ENCODE assay signal across 8 cellular contexts in the genomic region with DNA sequence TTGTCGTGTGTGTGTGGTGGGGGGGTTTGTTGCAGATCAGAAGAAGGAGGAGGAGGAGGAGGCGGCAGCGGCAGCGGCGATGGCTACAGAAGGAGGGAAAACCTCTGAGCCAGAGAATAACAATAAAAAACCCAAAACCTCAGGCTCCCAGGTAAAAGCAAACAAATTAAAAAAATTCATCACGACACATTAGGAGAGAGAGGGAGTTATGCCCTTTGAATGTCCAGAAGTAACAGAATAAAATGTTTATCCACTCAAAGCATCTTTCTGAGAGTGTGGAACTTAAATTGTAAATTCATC. TPM values are rescaled to one million over a fixed set of nuclear protein-coding genes. Genes with fewer than 3 reads are reported as not detected.
A peak's percentile ranks its signal among the peaks of the same experiment; 100 is the strongest.
DNase-seq lines count a peak whose midpoint lies in the region; ATAC-seq and TF ChIP-seq lines count a peak whose summit lies in the region.

No MANE protein-coding gene starts in this region.

- intact Hi-C loops in activated CD4-positive, alpha-beta memory T cell treated with anti-CD3 and anti-CD28 coated beads for 36 hours (cut with micrococcal nuclease) = loop anchor here (2.0 to 5.0 kb wide), 3 partner anchors 166 to 1584 kb away; a partner anchor contains a TSS
- intact Hi-C loops in right cardiac atrium (cut with DNase I) = no loop called here

- no peaks in the 10 kb centered on the region for H3K27me3 ChIP-seq in H9 (ENCODE audit: insufficient read depth, low read length)
- no peaks in the 10 kb centered on the region for H3K27me3 ChIP-seq in right cardiac atrium (ENCODE audit: control insufficient read depth, insufficient read depth)

- no peak overlapping the region for H2BK120ac ChIP-seq in H9 (ENCODE audit: low read depth, low read length, poor library complexity, severe bottlenecking)

- peak overlapping the region; percentile 79 for H2AFZ ChIP-seq in H9 (ENCODE audit: low read length)

- H2AK5ac ChIP-seq in H9 (ENCODE audit: insufficient read length, low read length) = no peak overlapping the region

- ATAC-seq in right cardiac atrium = no peak
- no peak for ATAC-seq in HG02852 (IDR thresholded peaks at IDR 0.05; ENCODE audit: unreplicated experiment)
- ATAC-seq in GM19455 (IDR thresholded peaks at IDR 0.05; ENCODE audit: unreplicated experiment) = no peak
- no peak for ATAC-seq in GM19351 (IDR thresholded peaks at IDR 0.05; ENCODE audit: unreplicated experiment)

- peaks cover 11 to 21% (median 15%) of the 10 kb centered on the region in 3 experiments; a peak in 6 of 7 replicates for H3K36me3 Mint-ChIP-seq in H9 (ENCODE audit: insufficient read depth in 1 of 3, low read depth in 3 of 3)
- H3K36me3 Mint-ChIP-seq in activated CD4-positive, alpha-beta memory T cell treated with anti-CD3 and anti-CD28 coated beads for 36 hours = peaks cover 25% of the 10 kb centered on the region

- H3K4ac ChIP-seq in H9 (ENCODE audit: low read depth, low read length) = no peak overlapping the region

- no peak overlapping the region for H3K23ac ChIP-seq in H9 (ENCODE audit: insufficient read length, low read depth, low read length)

- H3K4me3 ChIP-seq in right cardiac atrium (ENCODE audit: low read length) (peak overlapping the region; percentile 86), skin epidermis (peak overlapping the region; percentile 66 to 93 (median 87))

- H4K91ac ChIP-seq in H9 (ENCODE audit: insufficient read length, low read depth, low read length) = no peak overlapping the region

- H3K79me2 ChIP-seq in H9 (ENCODE audit: insufficient read depth, low read length) = peaks cover 18% of the 10 kb centered on the region

- H3K27ac ChIP-seq in H9 (ENCODE audit: insufficient read length, low read depth, low read length) = peak overlapping the region; percentile 69
- H3K27ac ChIP-seq in right cardiac atrium (ENCODE audit: low read length) = peak overlapping the region; percentile 81
- H3K27ac ChIP-seq in skin epidermis = peak overlapping the region in 19 of 21 experiments; percentile 78 to 96 (median 90)

- no peak overlapping the region for H3T11ph ChIP-seq in H9 (ENCODE audit: low read length)

- H4K5ac ChIP-seq in H9 (ENCODE audit: insufficient read length, low read depth, low read length) = no peak overlapping the region

- TF ChIP-seq CTCF in H9 (conservative IDR thresholded peaks at IDR 0.05) = no peak

- H3K4me2 ChIP-seq in H9 (ENCODE audit: insufficient read depth, insufficient read length, low read length) = peak overlapping the region; percentile 79

- no peak overlapping the region for H4K8ac ChIP-seq in H9 (replicated peaks; ENCODE audit: insufficient read length, low read depth, low read length)

- peaks cover 52 to 63% of the 10 kb centered on the region in 2 experiments for H3K4me1 Mint-ChIP-seq in H9
- H3K4me1 Mint-ChIP-seq in activated CD4-positive, alpha-beta memory T cell treated with anti-CD3 and anti-CD28 coated beads for 36 hours (ENCODE audit: low read depth) = peaks cover 50% of the 10 kb centered on the region

- no CpG with 5 or more reads among the region's 6 CpGs for WGBS in H9 (ENCODE audit: extremely low coverage, insufficient read length, low lambda C conversion rate)
- WGBS in right cardiac atrium = 2% methylated on average over 6 of the region's 6 CpGs

- H3K79me1 ChIP-seq in H9 (ENCODE audit: insufficient read depth, low read depth, low read length, poor library complexity, severe bottlenecking) = peaks cover 7% of the 10 kb centered on the region

- no peak overlapping the region for H3K56ac ChIP-seq in H9 (ENCODE audit: insufficient read length, low read depth, low read length)

- H3K9me3 ChIP-seq in H9 (ENCODE audit: control insufficient read depth, low read depth, low read length) (no peaks in the 10 kb centered on the region), right cardiac atrium (ENCODE audit: control insufficient read depth, low read length) (no peaks in the 10 kb centered on the region)

- no peaks in the 10 kb centered on the region for H3K27me3 Mint-ChIP-seq in H9 (ENCODE audit: low read depth)
- H3K27me3 Mint-ChIP-seq in activated CD4-positive, alpha-beta memory T cell treated with anti-CD3 and anti-CD28 coated beads for 36 hours = no peaks in the 10 kb centered on the region

- peak overlapping the region; percentile 61 for H3K18ac ChIP-seq in H9 (ENCODE audit: insufficient read length, low read depth, low read length)

- DNase-seq in H9 (no peak), right cardiac atrium (no peak), C1 segment of cervical spinal cord (lab: John Stamatoyannopoulos, UW) (no peak)
- no peak for DNase-seq in activated CD4-positive, alpha-beta memory T cell treated with anti-CD3 and anti-CD28 coated beads for 36 hours

- H2BK5ac ChIP-seq in H9 (ENCODE audit: insufficient read length, low read length) = peak overlapping the region; percentile 65

- H3K9me3 Mint-ChIP-seq in H9 = no peaks in the 10 kb centered on the region; a peak in 1 of 5 replicates
- no peaks in the 10 kb centered on the region for H3K9me3 Mint-ChIP-seq in activated CD4-positive, alpha-beta memory T cell treated with anti-CD3 and anti-CD28 coated beads for 36 hours

- CTCF ChIA-PET in activated CD4-positive, alpha-beta memory T cell treated with anti-CD3 and anti-CD28 coated beads for 36 hours (lab: Charles Lee) = interaction anchor here (0.8 kb wide), 1 partner anchor 173 kb away, joined by 3 read pairs; no protein-coding TSS in a partner anchor

- H4K20me1 ChIP-seq in H9 (ENCODE audit: control insufficient read depth, insufficient read depth, insufficient read length) = no peaks in the 10 kb centered on the region

- H3K14ac ChIP-seq in H9 (ENCODE audit: insufficient read depth, low read length) = 0 out of 2 replicates have a peak overlapping the region, but pooled peaks have one; percentile 17

- H3K9ac ChIP-seq in H9 (ENCODE audit: extremely low read depth, insufficient read length, low read length) = peak overlapping the region; percentile 76

- H3K4me1 ChIP-seq in H9 (ENCODE audit: insufficient read depth, low read length) (peaks cover 12% of the 10 kb centered on the region), right cardiac atrium (ENCODE audit: control insufficient read depth, insufficient read depth, low read length) (peaks cover 12% of the 10 kb centered on the region)

- H2BK15ac ChIP-seq in H9 (ENCODE audit: low read depth, low read length) = no peak overlapping the region

- no peak overlapping the region for H2BK20ac ChIP-seq in H9 (ENCODE audit: low read depth, low read length, poor library complexity, severe bottlenecking)

- no peak overlapping the region for H2BK12ac ChIP-seq in H9 (ENCODE audit: insufficient read length, low read depth, low read length)

- POLR2A ChIA-PET in activated CD4-positive, alpha-beta memory T cell treated with anti-CD3 and anti-CD28 coated beads for 36 hours (lab: Charles Lee) = no interaction called here

- peak overlapping the region; percentile 97 to 100 for H3K4me3 Mint-ChIP-seq in H9
- peak overlapping the region; percentile 93 for H3K4me3 Mint-ChIP-seq in activated CD4-positive, alpha-beta memory T cell treated with anti-CD3 and anti-CD28 coated beads for 36 hours

- peaks cover 9% of the 10 kb centered on the region for H3K23me2 ChIP-seq in H9 (ENCODE audit: insufficient read length, low read depth, low read length, poor library complexity, severe bottlenecking)

- peak overlapping the region; percentile 99 to 100 (median 100) for H3K27ac Mint-ChIP-seq in H9
- peak overlapping the region; percentile 85 for H3K27ac Mint-ChIP-seq in activated CD4-positive, alpha-beta memory T cell treated with anti-CD3 and anti-CD28 coated beads for 36 hours

RNA-seq across cellular contexts. Expression of a gene that starts 0.7 kb away (rescaled TPM):
- total RNA-seq in H9 (2021) (19.3 and 19.4 TPM in 2 replicates), right cardiac atrium (10 to 100 TPM in 2 of 4 donors, 1 to 10 TPM in 2; 8.5 to 10.9 (median 10.2) TPM)
- total RNA-seq in activated CD4-positive, alpha-beta memory T cell treated with anti-CD3 and anti-CD28 coated beads for 36 hours = 10 to 100 TPM; 18.4 to 19.0 TPM
- 3.1 TPM for polyA plus RNA-seq in right cardiac atrium
